Comparison of ENCODE assay signal across 8 cellular contexts in the genomic region with DNA sequence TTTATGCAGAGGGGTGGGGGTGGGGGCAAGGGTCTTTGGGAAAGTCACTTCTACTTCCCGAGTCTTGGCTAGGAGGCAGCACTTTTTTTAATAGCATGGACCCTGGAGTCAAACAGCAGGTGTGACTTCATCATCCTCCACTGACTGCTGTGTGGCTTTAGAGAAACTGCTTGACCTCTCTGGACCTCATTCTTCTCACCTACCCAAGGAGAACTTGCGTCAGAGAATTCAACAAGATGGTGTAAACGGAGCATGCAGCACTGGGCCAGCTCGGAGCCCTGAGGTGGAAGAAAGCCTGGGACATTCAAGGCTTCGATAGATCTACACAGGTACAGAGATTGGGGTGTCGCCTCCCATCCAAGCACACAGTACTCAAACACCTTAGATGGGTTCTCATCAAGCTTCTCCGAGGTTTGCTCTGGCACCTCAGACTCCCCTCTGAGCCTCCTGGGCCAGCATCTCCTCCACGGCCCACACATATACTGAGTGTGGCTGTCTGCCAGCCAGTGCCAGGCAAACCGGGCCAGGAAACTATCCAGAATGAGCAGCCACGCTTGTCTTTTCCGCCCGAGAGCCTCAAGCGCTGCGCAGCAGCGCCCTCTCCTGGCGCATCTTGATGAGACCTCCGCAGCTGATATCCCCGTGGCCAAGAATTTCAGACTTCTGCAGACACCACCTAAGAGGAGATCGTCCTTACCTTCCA. TPM values are rescaled to one million over a fixed set of nuclear protein-coding genes. Genes with fewer than 3 reads are reported as not detected.
DNase-seq lines count a peak whose midpoint lies in the region; ATAC-seq, FAIRE-seq and TF ChIP-seq lines count a peak whose summit lies in the region.

No MANE protein-coding gene starts in this region.

- ATAC-seq in HG02763 (IDR thresholded peaks at IDR 0.05; ENCODE audit: unreplicated experiment): no peak
- no peak for ATAC-seq in T-helper 17 cell

- H3K27me3 Mint-ChIP-seq in nephron (ENCODE audit: low read depth): peaks cover 81% of the 10 kb centered on the region
- H3K27me3 Mint-ChIP-seq in T-helper 17 cell: peaks cover 61% of the 10 kb centered on the region

- H3K4me1 ChIP-seq in esophagus muscularis mucosa: peaks cover 5 to 18% (median 13%) of the 10 kb centered on the region in 4 donors

- peak; percentile 5 for DNase-seq in AG09309 (ENCODE audit: low read depth)
- peak; percentile 66 for DNase-seq in GM12891 (ENCODE audit: insufficient read length, low spot score)
- DNase-seq in NCI-H1694 (lab: John Stamatoyannopoulos, UW): peak; percentile 61
- peak; percentile 70 for DNase-seq in UCSD-AML1 (lab: John Stamatoyannopoulos, UW; ENCODE audit: unreplicated experiment)
- DNase-seq in esophagus muscularis mucosa (ENCODE audit: extremely low spot score): peak; percentile 85
- no peak for DNase-seq in T-helper 17 cell

- no peak overlapping the region for H3K4me3 ChIP-seq in AG09309 (ENCODE audit: control insufficient read depth, low read depth, low read length)
- H3K4me3 ChIP-seq in esophagus muscularis mucosa: no peak overlapping the region

- TF ChIP-seq CTCF in AG09309 (IDR thresholded peaks at IDR 0.05; ENCODE audit: control insufficient read depth, insufficient read depth, low read depth, low read length, missing control alignments) (peak; percentile 83), esophagus muscularis mucosa (IDR thresholded peaks at IDR 0.05) (peak; percentile 59 to 75 (median 67)), nephron (IDR thresholded peaks at IDR 0.05; ENCODE audit: unreplicated experiment in 3 of 3) (peak; percentile 88 to 93 (median 90))

- TF ChIP-seq POLR2A in GM12891 (IDR thresholded peaks at IDR 0.05; ENCODE audit: low read depth, low read length) (no peak), esophagus muscularis mucosa (IDR thresholded peaks at IDR 0.05; ENCODE audit: low read depth) (no peak)

- no peaks in the 10 kb centered on the region for H3K9me3 Mint-ChIP-seq in nephron

- H3K9me3 ChIP-seq in esophagus muscularis mucosa: no peaks in the 10 kb centered on the region
- no peaks in the 10 kb centered on the region for H3K9me3 ChIP-seq in T-helper 17 cell (ENCODE audit: control insufficient read depth, low read length, poor library complexity, severe bottlenecking)

- peak overlapping the region in 2 of 3 experiments; percentile 14 to 45 for H3K27ac Mint-ChIP-seq in nephron
- no peak overlapping the region for H3K27ac Mint-ChIP-seq in T-helper 17 cell

- H3K36me3 Mint-ChIP-seq in nephron (ENCODE audit: low read depth) (no peaks in the 10 kb centered on the region), T-helper 17 cell (ENCODE audit: low read depth) (peaks cover 8% of the 10 kb centered on the region)

- peak; percentile 84 for FAIRE-seq in GM12891 (lab: Jason Lieb, UNC)

- TF ChIP-seq EP300 in esophagus muscularis mucosa (IDR thresholded peaks at IDR 0.05): no peak

- 35% methylated on average over 17 of the region's 19 CpGs for WGBS in esophagus muscularis mucosa

- intact Hi-C loops in esophagus muscularis mucosa (cut with DNase I): loop anchor here (2.0 to 10.0 kb wide), 2 partner anchors 269 to 365 kb away; no protein-coding TSS in a partner anchor

- peaks cover 20% of the 10 kb centered on the region for H3K4me1 Mint-ChIP-seq in nephron
- peaks cover 15% of the 10 kb centered on the region for H3K4me1 Mint-ChIP-seq in T-helper 17 cell

- H3K4me3 Mint-ChIP-seq in nephron (peak overlapping the region in 1 of 3 experiments; percentile 3), T-helper 17 cell (no peak overlapping the region)

- no peaks in the 10 kb centered on the region for H3K36me3 ChIP-seq in esophagus muscularis mucosa

- H3K27ac ChIP-seq in esophagus muscularis mucosa (replicated peaks in 1 of 4): no peak overlapping the region

- H3K27me3 ChIP-seq in esophagus muscularis mucosa: peaks cover 0 to 46% (median 0%) of the 10 kb centered on the region in 4 donors

TF ChIP-seq in GM12891, 5 proteins besides CTCF, POLR2A, EP300 and RAD21:
- TF ChIP-seq POLR2AphosphoS5 (IDR thresholded peaks at IDR 0.05; ENCODE audit: low read depth, low read length) (no peak), SPI1 (IDR thresholded peaks at IDR 0.05; ENCODE audit: low read depth, low read length) (no peak), POU2F2 (IDR thresholded peaks at IDR 0.05; ENCODE audit: low read depth, low read length) (no peak), TAF1 (IDR thresholded peaks at IDR 0.05; ENCODE audit: low read depth, low read length) (no peak), PAX5 (IDR thresholded peaks at IDR 0.05; ENCODE audit: insufficient read depth, low read length, severe bottlenecking) (no peak)

RNA-seq across cellular contexts. Expression of a gene that starts 4.6 kb away (rescaled TPM):
- polyA plus RNA-seq in GM12891 (2012; ENCODE audit: low read depth, missing spikeins): not detected
- total RNA-seq in esophagus muscularis mucosa (under 1 TPM in 2 of 4 donors, not detected in 2; 0.40 to 0.42 TPM), T-helper 17 cell (not detected)

Comparison
In these comparisons a context has a peak if more than half of its experiments do, and no peak if none do; other contexts are left out.
1. DNase-seq: peak in AG09309 (single experiment), GM12891 (single experiment), NCI-H1694 (single experiment), UCSD-AML1 (single experiment) and esophagus muscularis mucosa (single experiment); none in T-helper 17 cell (0 of 3).
2. Peak in every context shown above with its lines, with median percentiles within 50 percentile points of each other: CTCF ChIP-seq.